Comparison of ENCODE assay signal across 9 cellular contexts in genomic region chr19:14115761-14116160, GRCh38. TPM values are rescaled to one million over a fixed set of nuclear protein-coding genes. Genes with fewer than 3 reads are reported as not detected.
DNase-seq lines count a peak whose midpoint lies in the region; ATAC-seq, FAIRE-seq and TF ChIP-seq lines count a peak whose summit lies in the region.
"Had no signal": no experiment of that assay in that cellular context is flagged by ENCODE, and none has a peak within 500 bp of the region (broad histone marks: within the 10 kb centered on the region; RNA-seq: fewer than 3 reads in every experiment).

No MANE protein-coding gene starts in this region.

- no peak overlapping the region for H3K27ac Mint-ChIP-seq in activated T-helper 1 cell treated with anti-CD3 and anti-CD28 coated beads, Interleukin-12 subunit alpha, Interleukin-12 subunit beta, Interleukin-2, Interleukin-4 antibody, amounts not matched to agents 30 ng/mL and 10 ng/mL and 1 ng/mL, durations not matched to agents 14 hours and 24 hours and 36 hours
- no peak overlapping the region for H3K27ac Mint-ChIP-seq in stimulated activated naive B cell treated with anti-CD40 and anti-IgM and Interleukin-4, amounts not matched to agents 10 μg/mL and 1 μg/mL and 100 μg/mL, for 72 hours

- H2AFZ ChIP-seq in SK-N-SH (ENCODE audit: low read depth) (no peak overlapping the region), HepG2 (ENCODE audit: low read length) (no peak overlapping the region)

- H3K4me2 ChIP-seq in SK-N-SH (peak overlapping the region; percentile 98; the same call in 1 of the 2 replicates), HepG2 (ENCODE audit: low read depth, low read length) (peak overlapping the region; percentile 89)

- H3K79me2 ChIP-seq in SK-N-SH (ENCODE audit: insufficient read depth) (peaks cover 43% of the 10 kb centered on the region), HepG2 (ENCODE audit: insufficient read depth, low read length) (peaks cover 12% of the 10 kb centered on the region)

- in situ Hi-C loops in HepG2 (cut with HindIII; ENCODE audit: extremely low pct_ligation_motif_present, low pct_unique_long_range_greater_than_20kb), result no loop called here

- H4K20me1 ChIP-seq in SK-N-SH (ENCODE audit: insufficient read depth) (no peaks in the 10 kb centered on the region), HepG2 (ENCODE audit: insufficient read depth, low read length) (no peaks in the 10 kb centered on the region)

- DNase-seq in SK-N-SH (no peak), HepG2 (ENCODE audit: low spot score) (no peak), glomerular visceral epithelial cell (ENCODE audit: extremely low spot score) (no peak), cerebellar nuclear complex (lab: John Stamatoyannopoulos, UW) (no peak)
- no peak for DNase-seq in activated T-helper 1 cell treated with anti-CD3 and anti-CD28 coated beads, Interleukin-12 subunit alpha, Interleukin-12 subunit beta, Interleukin-2, Interleukin-4 antibody, amounts not matched to agents 30 ng/mL and 10 ng/mL and 1 ng/mL, durations not matched to agents 14 hours and 24 hours and 36 hours (ENCODE audit: low spot score)
- DNase-seq in stimulated activated naive B cell treated with anti-CD40 and anti-IgM and Interleukin-4, amounts not matched to agents 10 μg/mL and 1 μg/mL and 100 μg/mL, for 72 hours, result no peak
- DNase-seq in activated CD4-positive, CD25-positive, alpha-beta regulatory T cell (lab: John Stamatoyannopoulos, UW), result no peak
- DNase-seq: NCI-H2081 had no signal

- H3K36me3 ChIP-seq in SK-N-SH (replicated peaks in 1 of 2; ENCODE audit: control insufficient read depth in 1 of 2, insufficient read depth in 2 of 2, low read length in 1 of 2) (no peaks in the 10 kb centered on the region), HepG2 (replicated peaks in 1 of 2; ENCODE audit: control insufficient read depth in 1 of 2, insufficient read depth in 2 of 2, low read length in 2 of 2) (no peaks in the 10 kb centered on the region)

- 72% methylated on average over 5 of the region's 5 CpGs for WGBS in SK-N-SH (ENCODE audit: low lambda C conversion rate)
- WGBS in HepG2 (ENCODE audit: low lambda C conversion rate), result 88% methylated on average over 5 of the region's 5 CpGs

- no peak for TF ChIP-seq POLR2A in HepG2 (IDR thresholded peaks at IDR 0.05; ENCODE audit: insufficient read depth in 1 of 2, low read depth in 2 of 2, low read length in 2 of 2)

- no peak for TF ChIP-seq CTCF in SK-N-SH (IDR thresholded peaks at IDR 0.05)
- no peak for TF ChIP-seq CTCF in HepG2 (CRISPR knock-in tag; IDR thresholded peaks at IDR 0.05)

- POLR2A ChIA-PET in SK-N-SH (lab: Yijun Ruan, JAX) (no interaction called here), HepG2 (lab: Yijun Ruan, JAX) (no interaction called here)

- peaks cover 2% of the 10 kb centered on the region for H3K27me3 Mint-ChIP-seq in activated T-helper 1 cell treated with anti-CD3 and anti-CD28 coated beads, Interleukin-12 subunit alpha, Interleukin-12 subunit beta, Interleukin-2, Interleukin-4 antibody, amounts not matched to agents 30 ng/mL and 10 ng/mL and 1 ng/mL, durations not matched to agents 14 hours and 24 hours and 36 hours (ENCODE audit: insufficient read depth)
- no peaks in the 10 kb centered on the region for H3K27me3 Mint-ChIP-seq in stimulated activated naive B cell treated with anti-CD40 and anti-IgM and Interleukin-4, amounts not matched to agents 10 μg/mL and 1 μg/mL and 100 μg/mL, for 72 hours

- ATAC-seq in SK-N-SH treated with all-trans-retinoic acid at 6 μM for 48 hours (no peak), HepG2 (no peak)
- no peak for ATAC-seq in stimulated activated naive B cell treated with anti-CD40 and anti-IgM and Interleukin-4, amounts not matched to agents 10 μg/mL and 1 μg/mL and 100 μg/mL, for 72 hours (replicated peaks)

- H3K36me3 Mint-ChIP-seq in activated T-helper 1 cell treated with anti-CD3 and anti-CD28 coated beads, Interleukin-12 subunit alpha, Interleukin-12 subunit beta, Interleukin-2, Interleukin-4 antibody, amounts not matched to agents 30 ng/mL and 10 ng/mL and 1 ng/mL, durations not matched to agents 14 hours and 24 hours and 36 hours (ENCODE audit: low read depth), result peaks cover 4% of the 10 kb centered on the region
- peaks cover 0 to 2% of the 10 kb centered on the region in 2 donors for H3K36me3 Mint-ChIP-seq in stimulated activated naive B cell treated with anti-CD40 and anti-IgM and Interleukin-4, amounts not matched to agents 10 μg/mL and 1 μg/mL and 100 μg/mL, for 72 hours

- TF ChIP-seq RAD21 in SK-N-SH (IDR thresholded peaks at IDR 0.05; ENCODE audit: low read length) (no peak), HepG2 (CRISPR knock-in tag; IDR thresholded peaks at IDR 0.05) (no peak)

- no peaks in the 10 kb centered on the region for H3K27me3 ChIP-seq in SK-N-SH (ENCODE audit: insufficient read depth)
- H3K27me3 ChIP-seq in HepG2 (ENCODE audit: control insufficient read depth in 1 of 2, insufficient read depth in 2 of 2, low read length in 2 of 2), result no peaks in the 10 kb centered on the region; a peak in 1 of 5 replicates

- H3K4me1 ChIP-seq in SK-N-SH (ENCODE audit: control insufficient read depth in 1 of 2, insufficient read depth in 2 of 2, low read depth in 1 of 2, low read length in 1 of 2) (peaks cover 15 to 36% of the 10 kb centered on the region in 2 experiments), HepG2 (ENCODE audit: insufficient read depth, low read length) (peaks cover 74% of the 10 kb centered on the region)

- H3K9me2 ChIP-seq in SK-N-SH, result no peaks in the 10 kb centered on the region

- H3K4me3 ChIP-seq in SK-N-SH (ENCODE audit: low read depth in 2 of 2, low read length in 1 of 2) (peak overlapping the region in 1 of 2 experiments; percentile 80; a peak in 1 of 4 replicates), HepG2 (replicated peaks in 1 of 3; ENCODE audit: insufficient read depth in 1 of 3, low read depth in 2 of 3, low read length in 3 of 3) (peak overlapping the region in 2 of 3 experiments; percentile 86 to 89; a peak in 2 of 6 replicates)

- H3K9ac ChIP-seq in SK-N-SH, result no peak overlapping the region
- H3K9ac ChIP-seq in HepG2 (ENCODE audit: insufficient read depth, low read depth, low read length), result peak overlapping the region; percentile 79; the same call in 1 of the 2 replicates

- H3K9me3 Mint-ChIP-seq in activated T-helper 1 cell treated with anti-CD3 and anti-CD28 coated beads, Interleukin-12 subunit alpha, Interleukin-12 subunit beta, Interleukin-2, Interleukin-4 antibody, amounts not matched to agents 30 ng/mL and 10 ng/mL and 1 ng/mL, durations not matched to agents 14 hours and 24 hours and 36 hours, result no peaks in the 10 kb centered on the region
- H3K9me3 Mint-ChIP-seq in stimulated activated naive B cell treated with anti-CD40 and anti-IgM and Interleukin-4, amounts not matched to agents 10 μg/mL and 1 μg/mL and 100 μg/mL, for 72 hours, result no peaks in the 10 kb centered on the region

- H3K4me1 Mint-ChIP-seq in activated T-helper 1 cell treated with anti-CD3 and anti-CD28 coated beads, Interleukin-12 subunit alpha, Interleukin-12 subunit beta, Interleukin-2, Interleukin-4 antibody, amounts not matched to agents 30 ng/mL and 10 ng/mL and 1 ng/mL, durations not matched to agents 14 hours and 24 hours and 36 hours (ENCODE audit: low read depth), result peaks cover 39% of the 10 kb centered on the region
- peaks cover 32 to 57% of the 10 kb centered on the region in 2 donors for H3K4me1 Mint-ChIP-seq in stimulated activated naive B cell treated with anti-CD40 and anti-IgM and Interleukin-4, amounts not matched to agents 10 μg/mL and 1 μg/mL and 100 μg/mL, for 72 hours

- no TSS peak for BruUV-seq in HepG2 (replicated peaks; lab: Mats Ljungman, UMichigan)

- TF ChIP-seq EP300 in SK-N-SH (IDR thresholded peaks at IDR 0.05; ENCODE audit: borderline replicate concordance in 1 of 2, low read depth in 1 of 2, low read length in 1 of 2), result no peak
- no peak for TF ChIP-seq EP300 in HepG2 (IDR thresholded peaks at IDR 0.05; ENCODE audit: low read depth in 2 of 2, low read length in 2 of 2)
- TF ChIP-seq EP300 in HepG2 (CRISPR knock-in tag; IDR thresholded peaks at IDR 0.05; ENCODE audit: borderline replicate concordance), result no peak

- intact Hi-C loops in activated T-helper 1 cell treated with anti-CD3 and anti-CD28 coated beads, Interleukin-12 subunit alpha, Interleukin-12 subunit beta, Interleukin-2, Interleukin-4 antibody, amounts not matched to agents 30 ng/mL and 10 ng/mL and 1 ng/mL, durations not matched to agents 14 hours and 24 hours and 36 hours (cut with micrococcal nuclease), result loop anchor here (5.0 to 10.0 kb wide), 2 partner anchors 341 to 518 kb away; partner anchors contain the start of gene C19orf53
- intact Hi-C loops in HepG2 (cut with micrococcal nuclease; ENCODE audit: unreplicated experiment), result loop anchor here (5.0 kb wide), 1 partner anchor 33 kb away; no protein-coding TSS in a partner anchor

- CTCF ChIA-PET in SK-N-SH (lab: Yijun Ruan, JAX) (interaction anchor here (1.6 to 4.7 kb wide), 6 partner anchors 14 to 233 kb away, joined by 4 to 28 read pairs (median 14); partner anchors contain the start of genes ASF1B, MISP3 and SAMD1), HepG2 (lab: Yijun Ruan, JAX; ENCODE audit: low intra/inter-chr PET ratio, low total read pairs) (interaction anchor here (1.1 to 1.2 kb wide), 2 partner anchors 26 to 44 kb away, joined by 3 to 5 read pairs; no protein-coding TSS in a partner anchor)

- H3K27ac ChIP-seq in SK-N-SH (ENCODE audit: low read depth in 2 of 2, low read length in 1 of 2) (no peak overlapping the region), HepG2 (ENCODE audit: extremely low read length, insufficient read depth, low read length) (no peak overlapping the region)

- H3F3A ChIP-seq in SK-N-SH (replicated peaks; ENCODE audit: insufficient read depth), result peaks cover 9% of the 10 kb centered on the region

- FAIRE-seq in HepG2 (lab: Jason Lieb, UNC), result no peak

- H3K4me3 Mint-ChIP-seq in activated T-helper 1 cell treated with anti-CD3 and anti-CD28 coated beads, Interleukin-12 subunit alpha, Interleukin-12 subunit beta, Interleukin-2, Interleukin-4 antibody, amounts not matched to agents 30 ng/mL and 10 ng/mL and 1 ng/mL, durations not matched to agents 14 hours and 24 hours and 36 hours, result peak overlapping the region; percentile 94
- H3K4me3 Mint-ChIP-seq in stimulated activated naive B cell treated with anti-CD40 and anti-IgM and Interleukin-4, amounts not matched to agents 10 μg/mL and 1 μg/mL and 100 μg/mL, for 72 hours, result peak overlapping the region; percentile 89 to 91

- H3K9me3 ChIP-seq in SK-N-SH (no peaks in the 10 kb centered on the region), HepG2 (ENCODE audit: low read length) (no peaks in the 10 kb centered on the region)

RNA-seq across cellular contexts. Expression of gene PRKACA, which starts 1.8 kb away (rescaled TPM):
- polyA plus RNA-seq in SK-N-SH (2012; rRNA removed) (17.2 and 48.4 TPM in 2 replicates), HepG2 (2011; rRNA removed) (18.2 and 22.9 TPM in 2 replicates)
- polyA plus RNA-seq in SK-N-SH (2012; cell fraction: cytosol; rRNA removed), result 33.8 and 53.4 TPM in 2 replicates
- polyA plus RNA-seq in SK-N-SH (2012; cell fraction: nucleus; rRNA removed), result 32.5 and 44.9 TPM in 2 replicates
- total RNA-seq in activated T-helper 1 cell treated with anti-CD3 and anti-CD28 coated beads, Interleukin-12 subunit alpha, Interleukin-12 subunit beta, Interleukin-2, Interleukin-4 antibody, amounts not matched to agents 30 ng/mL and 10 ng/mL and 1 ng/mL, durations not matched to agents 14 hours and 24 hours and 36 hours, result 58.6 and 63.7 TPM in 2 replicates
- 11.0 and 14.0 TPM in 2 replicates for total RNA-seq in HepG2 (2016; rRNA removed; fragmentation: Illumina TruSeq; extraction: Trizol)
- 20.4 and 21.6 TPM in 2 replicates for total RNA-seq in HepG2 (2016; cell fraction: cytosol; rRNA removed; fragmentation: Illumina TruSeq; extraction: Trizol; ENCODE audit: low read depth)
- total RNA-seq in HepG2 (2016; cell fraction: insoluble cytoplasmic fraction; rRNA removed; fragmentation: Illumina TruSeq; extraction: Trizol), result 10.4 and 13.7 TPM in 2 replicates
- 56.9 and 57.5 TPM in 2 replicates for total RNA-seq in HepG2 (2016; cell fraction: membrane; rRNA removed; fragmentation: Illumina TruSeq; extraction: Trizol)
- 13.6 and 18.3 TPM in 2 replicates for total RNA-seq in HepG2 (2016; cell fraction: nucleus; rRNA removed; fragmentation: Illumina TruSeq; extraction: Trizol)
- 19.3 and 19.7 TPM in 2 replicates for polyA plus RNA-seq in HepG2 (2011; cell fraction: cytosol; rRNA removed)
- polyA plus RNA-seq in HepG2 (2011; cell fraction: nucleus; rRNA removed), result 23.6 and 27.0 TPM in 2 replicates
- 29.4 and 35.6 TPM in 2 replicates for polyA plus RNA-seq in HepG2 (2012)
- 60.1 and 74.1 TPM in 2 replicates for polyA plus RNA-seq in HepG2 (2016; cell fraction: cytosol; fragmentation: Illumina TruSeq; extraction: Trizol; ENCODE audit: low read depth)
- polyA plus RNA-seq in HepG2 (2016; cell fraction: insoluble cytoplasmic fraction; fragmentation: Illumina TruSeq; extraction: Trizol; ENCODE audit: low read depth), result 43.2 and 60.0 TPM in 2 replicates
- 115 and 118 TPM in 2 replicates for polyA plus RNA-seq in HepG2 (2016; cell fraction: membrane; fragmentation: Illumina TruSeq; extraction: Trizol; ENCODE audit: low read depth)
- polyA plus RNA-seq in HepG2 (2016; cell fraction: nucleus; fragmentation: Illumina TruSeq; extraction: Trizol; ENCODE audit: insufficient read depth, low read depth), result 46.7 and 48.9 TPM in 2 replicates
- polyA minus RNA-seq in HepG2 (2011; rRNA and poly(A)+ RNA removed; ENCODE audit: low replicate concordance), result 29.2 and 31.4 TPM in 2 replicates
- polyA minus RNA-seq in HepG2 (2011; cell fraction: cytosol; rRNA and poly(A)+ RNA removed), result 9.8 and 16.4 TPM in 2 replicates
- polyA minus RNA-seq in HepG2 (2011; cell fraction: nucleus; rRNA and poly(A)+ RNA removed), result 9.5 and 17.2 TPM in 2 replicates

RNA-seq across cellular contexts. Expression of gene ASF1B, which starts 20.6 kb away (rescaled TPM):
- polyA plus RNA-seq in SK-N-SH (2012; rRNA removed) (17.8 and 19.0 TPM in 2 replicates), HepG2 (2011; rRNA removed) (14.8 and 18.2 TPM in 2 replicates)
- 12.3 and 20.2 TPM in 2 replicates for polyA plus RNA-seq in SK-N-SH (2012; cell fraction: cytosol; rRNA removed)
- polyA plus RNA-seq in SK-N-SH (2012; cell fraction: nucleus; rRNA removed), result 9.1 and 10.0 TPM in 2 replicates
- total RNA-seq in activated T-helper 1 cell treated with anti-CD3 and anti-CD28 coated beads, Interleukin-12 subunit alpha, Interleukin-12 subunit beta, Interleukin-2, Interleukin-4 antibody, amounts not matched to agents 30 ng/mL and 10 ng/mL and 1 ng/mL, durations not matched to agents 14 hours and 24 hours and 36 hours, result 76.3 and 77.4 TPM in 2 replicates
- 21.9 and 24.8 TPM in 2 replicates for total RNA-seq in HepG2 (2016; rRNA removed; fragmentation: Illumina TruSeq; extraction: Trizol)
- total RNA-seq in HepG2 (2016; cell fraction: cytosol; rRNA removed; fragmentation: Illumina TruSeq; extraction: Trizol; ENCODE audit: low read depth), result 5.9 and 6.4 TPM in 2 replicates
- 20.5 and 24.8 TPM in 2 replicates for total RNA-seq in HepG2 (2016; cell fraction: insoluble cytoplasmic fraction; rRNA removed; fragmentation: Illumina TruSeq; extraction: Trizol)
- total RNA-seq in HepG2 (2016; cell fraction: membrane; rRNA removed; fragmentation: Illumina TruSeq; extraction: Trizol), result 12.0 and 14.5 TPM in 2 replicates
- 10.3 and 10.5 TPM in 2 replicates for total RNA-seq in HepG2 (2016; cell fraction: nucleus; rRNA removed; fragmentation: Illumina TruSeq; extraction: Trizol)
- polyA plus RNA-seq in HepG2 (2011; cell fraction: cytosol; rRNA removed), result 13.8 and 19.3 TPM in 2 replicates
- polyA plus RNA-seq in HepG2 (2011; cell fraction: nucleus; rRNA removed), result 4.3 and 6.8 TPM in 2 replicates
- 6.4 and 10.7 TPM in 2 replicates for polyA plus RNA-seq in HepG2 (2012)
- 4.1 TPM in 2 replicates for polyA plus RNA-seq in HepG2 (2016; cell fraction: cytosol; fragmentation: Illumina TruSeq; extraction: Trizol; ENCODE audit: low read depth)
- 26.0 and 31.2 TPM in 2 replicates for polyA plus RNA-seq in HepG2 (2016; cell fraction: insoluble cytoplasmic fraction; fragmentation: Illumina TruSeq; extraction: Trizol; ENCODE audit: low read depth)
- 9.5 and 9.9 TPM in 2 replicates for polyA plus RNA-seq in HepG2 (2016; cell fraction: membrane; fragmentation: Illumina TruSeq; extraction: Trizol; ENCODE audit: low read depth)
- polyA plus RNA-seq in HepG2 (2016; cell fraction: nucleus; fragmentation: Illumina TruSeq; extraction: Trizol; ENCODE audit: insufficient read depth, low read depth), result 24.7 and 25.7 TPM in 2 replicates
- 16.4 and 182 TPM in 2 replicates for polyA minus RNA-seq in HepG2 (2011; rRNA and poly(A)+ RNA removed; ENCODE audit: low replicate concordance)
- 8.5 and 13.4 TPM in 2 replicates for polyA minus RNA-seq in HepG2 (2011; cell fraction: cytosol; rRNA and poly(A)+ RNA removed)
- 3.2 and 3.4 TPM in 2 replicates for polyA minus RNA-seq in HepG2 (2011; cell fraction: nucleus; rRNA and poly(A)+ RNA removed)

RNA-seq across cellular contexts. Expression of gene SAMD1, which starts 25.2 kb away (rescaled TPM):
- polyA plus RNA-seq in SK-N-SH (2012; rRNA removed), result 11.7 and 19.0 TPM in 2 replicates
- 12.1 and 16.7 TPM in 2 replicates for polyA plus RNA-seq in SK-N-SH (2012; cell fraction: cytosol; rRNA removed)
- polyA plus RNA-seq in SK-N-SH (2012; cell fraction: nucleus; rRNA removed), result 24.4 and 35.4 TPM in 2 replicates
- 130 TPM in 2 replicates for total RNA-seq in activated T-helper 1 cell treated with anti-CD3 and anti-CD28 coated beads, Interleukin-12 subunit alpha, Interleukin-12 subunit beta, Interleukin-2, Interleukin-4 antibody, amounts not matched to agents 30 ng/mL and 10 ng/mL and 1 ng/mL, durations not matched to agents 14 hours and 24 hours and 36 hours
- total RNA-seq in HepG2 (2016; rRNA removed; fragmentation: Illumina TruSeq; extraction: Trizol), result 27.0 and 45.0 TPM in 2 replicates
- total RNA-seq in HepG2 (2016; cell fraction: cytosol; rRNA removed; fragmentation: Illumina TruSeq; extraction: Trizol; ENCODE audit: low read depth), result 16.3 and 17.4 TPM in 2 replicates
- total RNA-seq in HepG2 (2016; cell fraction: insoluble cytoplasmic fraction; rRNA removed; fragmentation: Illumina TruSeq; extraction: Trizol), result 26.7 and 42.1 TPM in 2 replicates
- 41.7 and 44.3 TPM in 2 replicates for total RNA-seq in HepG2 (2016; cell fraction: membrane; rRNA removed; fragmentation: Illumina TruSeq; extraction: Trizol)
- 16.8 and 22.1 TPM in 2 replicates for total RNA-seq in HepG2 (2016; cell fraction: nucleus; rRNA removed; fragmentation: Illumina TruSeq; extraction: Trizol)
- 17.5 and 18.9 TPM in 2 replicates for polyA plus RNA-seq in HepG2 (2011; rRNA removed)
- 15.2 and 23.1 TPM in 2 replicates for polyA plus RNA-seq in HepG2 (2011; cell fraction: cytosol; rRNA removed)
- 29.2 and 34.6 TPM in 2 replicates for polyA plus RNA-seq in HepG2 (2011; cell fraction: nucleus; rRNA removed)
- 20.9 and 23.9 TPM in 2 replicates for polyA plus RNA-seq in HepG2 (2012)
- 25.4 and 28.8 TPM in 2 replicates for polyA plus RNA-seq in HepG2 (2016; cell fraction: cytosol; fragmentation: Illumina TruSeq; extraction: Trizol; ENCODE audit: low read depth)
- polyA plus RNA-seq in HepG2 (2016; cell fraction: insoluble cytoplasmic fraction; fragmentation: Illumina TruSeq; extraction: Trizol; ENCODE audit: low read depth), result 41.5 and 54.0 TPM in 2 replicates
- polyA plus RNA-seq in HepG2 (2016; cell fraction: membrane; fragmentation: Illumina TruSeq; extraction: Trizol; ENCODE audit: low read depth), result 47.7 and 54.2 TPM in 2 replicates
- polyA plus RNA-seq in HepG2 (2016; cell fraction: nucleus; fragmentation: Illumina TruSeq; extraction: Trizol; ENCODE audit: insufficient read depth, low read depth), result 48.4 and 51.7 TPM in 2 replicates
- 19.3 and 29.7 TPM in 2 replicates for polyA minus RNA-seq in HepG2 (2011; rRNA and poly(A)+ RNA removed; ENCODE audit: low replicate concordance)
- 18.1 and 18.2 TPM in 2 replicates for polyA minus RNA-seq in HepG2 (2011; cell fraction: cytosol; rRNA and poly(A)+ RNA removed)
- polyA minus RNA-seq in HepG2 (2011; cell fraction: nucleus; rRNA and poly(A)+ RNA removed), result 3.5 and 5.5 TPM in 2 replicates

RNA-seq across cellular contexts. Expression of gene C19orf67, which starts 30.2 kb away (rescaled TPM):
- polyA plus RNA-seq in SK-N-SH (2012; rRNA removed) (not detected in 2 replicates), HepG2 (2011; rRNA removed) (0.32 and 0.69 TPM in 2 replicates)
- polyA plus RNA-seq in SK-N-SH (2012; cell fraction: cytosol; rRNA removed), result not detected in 2 replicates
- polyA plus RNA-seq in SK-N-SH (2012; cell fraction: nucleus; rRNA removed), result not detected in 2 replicates
- 0.67 and 1.1 TPM in 2 replicates for total RNA-seq in activated T-helper 1 cell treated with anti-CD3 and anti-CD28 coated beads, Interleukin-12 subunit alpha, Interleukin-12 subunit beta, Interleukin-2, Interleukin-4 antibody, amounts not matched to agents 30 ng/mL and 10 ng/mL and 1 ng/mL, durations not matched to agents 14 hours and 24 hours and 36 hours
- 0.11 TPM in 1 of 2 replicates, not detected in the other for total RNA-seq in HepG2 (2016; rRNA removed; fragmentation: Illumina TruSeq; extraction: Trizol)
- not detected in 2 replicates for total RNA-seq in HepG2 (2016; cell fraction: cytosol; rRNA removed; fragmentation: Illumina TruSeq; extraction: Trizol; ENCODE audit: low read depth)
- not detected in 2 replicates for total RNA-seq in HepG2 (2016; cell fraction: insoluble cytoplasmic fraction; rRNA removed; fragmentation: Illumina TruSeq; extraction: Trizol)
- not detected in 2 replicates for total RNA-seq in HepG2 (2016; cell fraction: membrane; rRNA removed; fragmentation: Illumina TruSeq; extraction: Trizol)
- total RNA-seq in HepG2 (2016; cell fraction: nucleus; rRNA removed; fragmentation: Illumina TruSeq; extraction: Trizol), result 0.66 TPM in 1 of 2 replicates, not detected in the other
- 0.22 and 0.56 TPM in 2 replicates for polyA plus RNA-seq in HepG2 (2011; cell fraction: cytosol; rRNA removed)
- polyA plus RNA-seq in HepG2 (2011; cell fraction: nucleus; rRNA removed), result 3.7 and 5.8 TPM in 2 replicates
- polyA plus RNA-seq in HepG2 (2012), result 0.12 and 0.36 TPM in 2 replicates
- polyA plus RNA-seq in HepG2 (2016; cell fraction: cytosol; fragmentation: Illumina TruSeq; extraction: Trizol; ENCODE audit: low read depth), result not detected in 2 replicates
- not detected in 2 replicates for polyA plus RNA-seq in HepG2 (2016; cell fraction: insoluble cytoplasmic fraction; fragmentation: Illumina TruSeq; extraction: Trizol; ENCODE audit: low read depth)
- polyA plus RNA-seq in HepG2 (2016; cell fraction: membrane; fragmentation: Illumina TruSeq; extraction: Trizol; ENCODE audit: low read depth), result not detected in 2 replicates
- polyA plus RNA-seq in HepG2 (2016; cell fraction: nucleus; fragmentation: Illumina TruSeq; extraction: Trizol; ENCODE audit: insufficient read depth, low read depth), result not detected in 2 replicates
- polyA minus RNA-seq in HepG2 (2011; rRNA and poly(A)+ RNA removed; ENCODE audit: low replicate concordance), result 0.21 and 0.56 TPM in 2 replicates
- polyA minus RNA-seq in HepG2 (2011; cell fraction: cytosol; rRNA and poly(A)+ RNA removed), result 0.40 TPM in 1 of 2 replicates, not detected in the other
- 1.0 and 1.1 TPM in 2 replicates for polyA minus RNA-seq in HepG2 (2011; cell fraction: nucleus; rRNA and poly(A)+ RNA removed)

RNA-seq across cellular contexts. Expression of gene MISP3, which starts 43.2 kb away (rescaled TPM):
- 1.6 and 2.6 TPM in 2 replicates for polyA plus RNA-seq in SK-N-SH (2012; rRNA removed)
- polyA plus RNA-seq in SK-N-SH (2012; cell fraction: cytosol; rRNA removed), result 2.0 and 2.2 TPM in 2 replicates
- 2.5 and 5.0 TPM in 2 replicates for polyA plus RNA-seq in SK-N-SH (2012; cell fraction: nucleus; rRNA removed)
- 2.3 TPM in 2 replicates for total RNA-seq in activated T-helper 1 cell treated with anti-CD3 and anti-CD28 coated beads, Interleukin-12 subunit alpha, Interleukin-12 subunit beta, Interleukin-2, Interleukin-4 antibody, amounts not matched to agents 30 ng/mL and 10 ng/mL and 1 ng/mL, durations not matched to agents 14 hours and 24 hours and 36 hours
- 5.2 and 5.4 TPM in 2 replicates for total RNA-seq in HepG2 (2016; rRNA removed; fragmentation: Illumina TruSeq; extraction: Trizol)
- 2.1 and 3.4 TPM in 2 replicates for total RNA-seq in HepG2 (2016; cell fraction: cytosol; rRNA removed; fragmentation: Illumina TruSeq; extraction: Trizol; ENCODE audit: low read depth)
- 3.9 and 5.8 TPM in 2 replicates for total RNA-seq in HepG2 (2016; cell fraction: insoluble cytoplasmic fraction; rRNA removed; fragmentation: Illumina TruSeq; extraction: Trizol)
- 2.8 and 4.8 TPM in 2 replicates for total RNA-seq in HepG2 (2016; cell fraction: membrane; rRNA removed; fragmentation: Illumina TruSeq; extraction: Trizol)
- total RNA-seq in HepG2 (2016; cell fraction: nucleus; rRNA removed; fragmentation: Illumina TruSeq; extraction: Trizol), result 3.2 and 5.3 TPM in 2 replicates
- polyA plus RNA-seq in HepG2 (2011; rRNA removed), result 2.5 and 3.4 TPM in 2 replicates
- polyA plus RNA-seq in HepG2 (2011; cell fraction: cytosol; rRNA removed), result 1.6 and 2.3 TPM in 2 replicates
- 13.3 and 13.7 TPM in 2 replicates for polyA plus RNA-seq in HepG2 (2011; cell fraction: nucleus; rRNA removed)
- 5.5 and 5.6 TPM in 2 replicates for polyA plus RNA-seq in HepG2 (2012)
- polyA plus RNA-seq in HepG2 (2016; cell fraction: cytosol; fragmentation: Illumina TruSeq; extraction: Trizol; ENCODE audit: low read depth), result 2.9 and 4.0 TPM in 2 replicates
- 7.1 and 9.0 TPM in 2 replicates for polyA plus RNA-seq in HepG2 (2016; cell fraction: insoluble cytoplasmic fraction; fragmentation: Illumina TruSeq; extraction: Trizol; ENCODE audit: low read depth)
- polyA plus RNA-seq in HepG2 (2016; cell fraction: membrane; fragmentation: Illumina TruSeq; extraction: Trizol; ENCODE audit: low read depth), result 3.4 and 4.4 TPM in 2 replicates
- polyA plus RNA-seq in HepG2 (2016; cell fraction: nucleus; fragmentation: Illumina TruSeq; extraction: Trizol; ENCODE audit: insufficient read depth, low read depth), result 11.3 and 12.7 TPM in 2 replicates
- polyA minus RNA-seq in HepG2 (2011; rRNA and poly(A)+ RNA removed; ENCODE audit: low replicate concordance), result 0.12 and 1.1 TPM in 2 replicates
- polyA minus RNA-seq in HepG2 (2011; cell fraction: cytosol; rRNA and poly(A)+ RNA removed), result 0.79 and 1.1 TPM in 2 replicates
- 1.1 and 1.3 TPM in 2 replicates for polyA minus RNA-seq in HepG2 (2011; cell fraction: nucleus; rRNA and poly(A)+ RNA removed)
